Comparison of ENCODE assay signal across 23 cellular contexts in the genomic region with DNA sequence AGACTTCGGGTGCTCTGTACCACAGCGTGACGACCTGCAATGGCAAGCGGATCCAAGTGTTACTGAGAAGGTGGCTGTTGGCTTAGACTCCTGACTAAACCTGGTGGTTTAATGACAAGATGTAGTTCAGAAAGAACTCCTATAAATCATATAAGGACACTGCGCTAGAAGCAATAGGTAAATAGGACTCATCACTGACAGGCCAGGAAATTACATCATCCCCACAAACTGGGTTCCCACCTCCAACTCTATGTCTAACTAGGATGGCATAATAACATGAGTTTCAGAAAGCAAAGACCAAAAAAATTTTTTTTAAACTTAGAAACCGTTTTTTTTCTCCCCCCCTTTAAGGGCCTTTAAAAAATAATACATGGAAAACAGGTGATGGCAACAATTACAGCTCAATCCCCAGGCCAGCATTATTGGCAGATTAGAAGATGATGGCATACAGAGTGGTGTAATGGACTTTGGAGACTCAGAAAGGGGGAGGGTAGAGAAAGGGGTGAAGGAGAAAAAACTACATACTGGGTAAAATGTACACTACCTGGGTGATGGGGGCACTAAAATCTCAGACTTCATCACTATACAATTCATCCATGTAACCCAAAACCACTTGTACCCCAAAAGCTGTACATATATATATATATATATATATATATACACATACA.
A peak's percentile ranks its signal among the peaks of the same experiment; 100 is the strongest.
DNase-seq lines count a peak whose midpoint lies in the region; ATAC-seq, FAIRE-seq and TF ChIP-seq lines count a peak whose summit lies in the region.
"Had no signal": no experiment of that assay in that cellular context is flagged by ENCODE, and none has a peak within 500 bp of the region (broad histone marks: within the 10 kb centered on the region; RNA-seq: fewer than 3 reads in every experiment).

No MANE protein-coding gene starts in this region.

- peak; percentile 66 to 75 for ATAC-seq in activated T-cell treated with anti-CD3 and anti-CD28 coated beads, Interleukin-2, amount 50 U/mL, for 4 hours
- peak; percentile 64 for ATAC-seq in activated CD8-positive, alpha-beta T cell treated with anti-CD3 and anti-CD28 coated beads, Interleukin-2, amount 10 ng/mL, durations not matched to agents 7 days and 5 days
- no peak for ATAC-seq in CD8-positive, alpha-beta T cell
- ATAC-seq: left lung, right lobe of liver had no signal

- FAIRE-seq in keratinocyte (lab: Jason Lieb, UNC), result peak; percentile 41

- peaks cover 28% of the 10 kb centered on the region for H3K4me1 Mint-ChIP-seq in activated T-cell treated with anti-CD3 and anti-CD28 coated beads, Interleukin-2, amount 50 U/mL, for 4 hours (ENCODE audit: low read depth)
- peaks cover 47% of the 10 kb centered on the region for H3K4me1 Mint-ChIP-seq in activated CD8-positive, alpha-beta T cell treated with anti-CD3 and anti-CD28 coated beads, Interleukin-2, amount 10 ng/mL, durations not matched to agents 7 days and 5 days (ENCODE audit: low read depth)
- peaks cover 10% of the 10 kb centered on the region for H3K4me1 Mint-ChIP-seq in CD8-positive, alpha-beta T cell (ENCODE audit: low read depth)
- H3K4me1 Mint-ChIP-seq: nephron had no signal

- H4K20me1 ChIP-seq in keratinocyte (ENCODE audit: control insufficient read depth, extremely low read depth, insufficient read depth, low read length), result no peaks in the 10 kb centered on the region
- H4K20me1 ChIP-seq in osteoblast (ENCODE audit: insufficient read depth, low read length), result peaks cover 7% of the 10 kb centered on the region

- no peak overlapping the region for H3K4me2 ChIP-seq in keratinocyte (ENCODE audit: control insufficient read depth, extremely low read depth, insufficient read depth, low read depth, low read length)
- no peak overlapping the region for H3K4me2 ChIP-seq in osteoblast (ENCODE audit: insufficient read depth, low read length)

- H3K9me3 ChIP-seq in keratinocyte (ENCODE audit: control insufficient read depth, low read depth, low read length) (no peaks in the 10 kb centered on the region), osteoblast (ENCODE audit: low read depth, low read length) (no peaks in the 10 kb centered on the region), right atrium auricular region (no peaks in the 10 kb centered on the region)
- H3K9me3 ChIP-seq in CD8-positive, alpha-beta T cell (ENCODE audit: low read length), result no peaks in the 10 kb centered on the region
- H3K9me3 ChIP-seq: left lung, right lobe of liver, SJCRH30, thoracic aorta had no signal

- no peak for DNase-seq in activated T-cell treated with anti-CD3 and anti-CD28 coated beads, Interleukin-2, amount 50 U/mL, for 4 hours
- DNase-seq in activated T-cell treated with anti-CD3 and anti-CD28 coated beads for 4 hours, result no peak
- DNase-seq in NCI-H226, result peak; percentile 20
- no peak for DNase-seq in activated CD8-positive, alpha-beta T cell treated with anti-CD3 and anti-CD28 coated beads, Interleukin-2, amount 10 ng/mL, durations not matched to agents 7 days and 5 days
- no peak for DNase-seq in keratinocyte (ENCODE audit: low read depth, low spot score)
- DNase-seq in osteoblast (ENCODE audit: insufficient read length, low spot score, missing footprints), result no peak
- DNase-seq in right atrium auricular region (ENCODE audit: low spot score), result no peak
- DNase-seq in CD8-positive, alpha-beta T cell, result no peak
- DNase-seq: activated gamma-delta T cell, C1 segment of cervical spinal cord, EL, erythroblast, foreskin fibroblast, GM23248, left lung, NCI-H1105, NCI-H2081, NCI-H446, right lobe of liver, SJCRH30 had no signal

- dilution Hi-C loops in keratinocyte (cut with MboI; ENCODE audit: extremely low pct_ligation_motif_present, low sequenced_read_pairs), result no loop called here

- H3K27me3 Mint-ChIP-seq in activated T-cell treated with anti-CD3 and anti-CD28 coated beads, Interleukin-2, amount 50 U/mL, for 4 hours (ENCODE audit: low read depth), result no peaks in the 10 kb centered on the region
- H3K27me3 Mint-ChIP-seq in activated CD8-positive, alpha-beta T cell treated with anti-CD3 and anti-CD28 coated beads, Interleukin-2, amount 10 ng/mL, durations not matched to agents 7 days and 5 days (ENCODE audit: low read depth), result no peaks in the 10 kb centered on the region
- H3K27me3 Mint-ChIP-seq in CD8-positive, alpha-beta T cell (ENCODE audit: low read depth), result no peaks in the 10 kb centered on the region

- H3K4me3 Mint-ChIP-seq in activated T-cell treated with anti-CD3 and anti-CD28 coated beads, Interleukin-2, amount 50 U/mL, for 4 hours, result no peak overlapping the region
- peak overlapping the region; percentile 32 for H3K4me3 Mint-ChIP-seq in activated CD8-positive, alpha-beta T cell treated with anti-CD3 and anti-CD28 coated beads, Interleukin-2, amount 10 ng/mL, durations not matched to agents 7 days and 5 days
- no peak overlapping the region for H3K4me3 Mint-ChIP-seq in CD8-positive, alpha-beta T cell
- H3K4me3 Mint-ChIP-seq: mesothelial cell of epicardium, nephron had no signal

- peaks cover 47% of the 10 kb centered on the region for H3K36me3 Mint-ChIP-seq in activated T-cell treated with anti-CD3 and anti-CD28 coated beads, Interleukin-2, amount 50 U/mL, for 4 hours (ENCODE audit: insufficient read depth)
- H3K36me3 Mint-ChIP-seq in activated CD8-positive, alpha-beta T cell treated with anti-CD3 and anti-CD28 coated beads, Interleukin-2, amount 10 ng/mL, durations not matched to agents 7 days and 5 days (ENCODE audit: low read depth), result peaks cover 75% of the 10 kb centered on the region
- H3K36me3 Mint-ChIP-seq in CD8-positive, alpha-beta T cell, result peaks cover 29% of the 10 kb centered on the region

- H3K27ac ChIP-seq in keratinocyte (ENCODE audit: control insufficient read depth, insufficient read depth, low read length), result no peak overlapping the region
- no peak overlapping the region for H3K27ac ChIP-seq in osteoblast (ENCODE audit: low read depth, low read length)
- H3K27ac ChIP-seq in right atrium auricular region, result no peak overlapping the region
- H3K27ac ChIP-seq in CD8-positive, alpha-beta T cell (ENCODE audit: low read depth, low read length), result no peak overlapping the region
- H3K27ac ChIP-seq: GM23248, left lung, SJCRH30, thoracic aorta had no signal

- H2AFZ ChIP-seq in keratinocyte (ENCODE audit: control insufficient read depth, low read length) (no peak overlapping the region), osteoblast (ENCODE audit: low read length) (no peak overlapping the region)
- H2AFZ ChIP-seq: GM23248 had no signal

- H3K9me1 ChIP-seq in keratinocyte (ENCODE audit: control insufficient read depth, extremely low read depth, insufficient read depth, low read length), result no peaks in the 10 kb centered on the region

- peaks cover 3% of the 10 kb centered on the region in 2 experiments for H3K36me3 ChIP-seq in keratinocyte (ENCODE audit: control insufficient read depth in 2 of 2, extremely low read depth in 1 of 2, insufficient read depth in 2 of 2, low read length in 2 of 2)
- no peaks in the 10 kb centered on the region for H3K36me3 ChIP-seq in osteoblast (ENCODE audit: insufficient read depth, low read length)
- no peaks in the 10 kb centered on the region for H3K36me3 ChIP-seq in right atrium auricular region
- no peaks in the 10 kb centered on the region for H3K36me3 ChIP-seq in CD8-positive, alpha-beta T cell (ENCODE audit: insufficient read depth, low read length)
- H3K36me3 ChIP-seq: left lung, right lobe of liver, thoracic aorta had no signal

- no peak overlapping the region for H3K4me3 ChIP-seq in keratinocyte (ENCODE audit: control insufficient read depth in 2 of 3, extremely low read depth in 1 of 3, insufficient read depth in 2 of 3, low read depth in 1 of 3, low read length in 3 of 3)
- no peak overlapping the region for H3K4me3 ChIP-seq in osteoblast (ENCODE audit: insufficient read depth, low read length)
- no peak overlapping the region for H3K4me3 ChIP-seq in right atrium auricular region
- H3K4me3 ChIP-seq in CD8-positive, alpha-beta T cell (ENCODE audit: low read depth, low read length), result no peak overlapping the region
- H3K4me3 ChIP-seq: GM23248, left lung, right lobe of liver, SJCRH30, thoracic aorta had no signal

- no peak for TF ChIP-seq CTCF in keratinocyte (optimal IDR thresholded peaks at IDR 0.05 in 1 of 3, IDR thresholded peaks at IDR 0.05 in 1 of 3, conservative IDR thresholded peaks at IDR 0.05 in 1 of 3; ENCODE audit: extremely low read depth in 1 of 3, insufficient read depth in 2 of 3, low read length in 3 of 3)
- no peak for TF ChIP-seq CTCF in osteoblast (IDR thresholded peaks at IDR 0.05; ENCODE audit: extremely low read depth, low read depth, low read length)
- TF ChIP-seq CTCF in right atrium auricular region (IDR thresholded peaks at IDR 0.05), result no peak
- TF ChIP-seq CTCF in CD8-positive, alpha-beta T cell (IDR thresholded peaks at IDR 0.05), result no peak

- H3K4me1 ChIP-seq in keratinocyte (ENCODE audit: control insufficient read depth, extremely low read depth, insufficient read depth, low read length) (peaks cover 9% of the 10 kb centered on the region), osteoblast (ENCODE audit: insufficient read depth, low read length) (peaks cover 32% of the 10 kb centered on the region), right atrium auricular region (no peaks in the 10 kb centered on the region)
- H3K4me1 ChIP-seq in CD8-positive, alpha-beta T cell (ENCODE audit: insufficient read depth, low read length), result no peaks in the 10 kb centered on the region
- H3K4me1 ChIP-seq: left lung, SJCRH30 had no signal

- H3K27ac Mint-ChIP-seq in activated CD8-positive, alpha-beta T cell treated with anti-CD3 and anti-CD28 coated beads, Interleukin-2, amount 10 ng/mL, durations not matched to agents 7 days and 5 days, result peak overlapping the region; percentile 78
- H3K27ac Mint-ChIP-seq in CD8-positive, alpha-beta T cell, result no peak overlapping the region
- H3K27ac Mint-ChIP-seq: mesothelial cell of epicardium, nephron had no signal

- POLR2A ChIA-PET in activated CD8-positive, alpha-beta T cell treated with anti-CD3 and anti-CD28 coated beads, Interleukin-2, amount 10 ng/mL, durations not matched to agents 7 days and 5 days (lab: Charles Lee), result interaction anchor here (0.6 to 1.0 kb wide), 2 partner anchors 9 to 168 kb away, joined by 3 read pairs; no protein-coding TSS in a partner anchor
- POLR2A ChIA-PET in CD8-positive, alpha-beta T cell (lab: Charles Lee), result no interaction called here

- CTCF ChIA-PET in activated CD8-positive, alpha-beta T cell treated with anti-CD3 and anti-CD28 coated beads, Interleukin-2, amount 10 ng/mL, durations not matched to agents 7 days and 5 days (lab: Charles Lee), result no interaction called here
- CTCF ChIA-PET in CD8-positive, alpha-beta T cell (lab: Charles Lee), result no interaction called here

- no peak overlapping the region for H3K9ac ChIP-seq in keratinocyte (ENCODE audit: control insufficient read depth, extremely low read depth, insufficient read depth, low read length)
- H3K9ac ChIP-seq: GM23248 had no signal

- no peaks in the 10 kb centered on the region for H3K9me3 Mint-ChIP-seq in activated T-cell treated with anti-CD3 and anti-CD28 coated beads, Interleukin-2, amount 50 U/mL, for 4 hours
- H3K9me3 Mint-ChIP-seq in activated CD8-positive, alpha-beta T cell treated with anti-CD3 and anti-CD28 coated beads, Interleukin-2, amount 10 ng/mL, durations not matched to agents 7 days and 5 days (ENCODE audit: insufficient read depth), result peaks cover 4% of the 10 kb centered on the region
- H3K9me3 Mint-ChIP-seq in CD8-positive, alpha-beta T cell, result no peaks in the 10 kb centered on the region
- H3K9me3 Mint-ChIP-seq: mesothelial cell of epicardium, nephron had no signal

- H3K27me3 ChIP-seq in keratinocyte (ENCODE audit: control insufficient read depth, extremely low read depth, insufficient read depth, low read length) (no peaks in the 10 kb centered on the region), osteoblast (ENCODE audit: insufficient read depth, low read length) (no peaks in the 10 kb centered on the region), right atrium auricular region (no peaks in the 10 kb centered on the region)
- H3K27me3 ChIP-seq in CD8-positive, alpha-beta T cell (ENCODE audit: insufficient read depth, low read length), result no peaks in the 10 kb centered on the region
- H3K27me3 ChIP-seq: left lung, right lobe of liver, SJCRH30 had no signal

- H3K79me2 ChIP-seq in keratinocyte (ENCODE audit: control insufficient read depth, insufficient read depth, low read length), result peaks cover 30% of the 10 kb centered on the region
- H3K79me2 ChIP-seq in osteoblast (ENCODE audit: insufficient read depth, low read length), result peaks cover 28% of the 10 kb centered on the region

- intact Hi-C loops in CD8-positive, alpha-beta T cell (cut with DNase I, micrococcal nuclease), result no loop called here
